ENCODE assay signal across 11 cellular contexts in genomic region chr3:114350271-114350670, GRCh38. TPM values are rescaled to one million over a fixed set of nuclear protein-coding genes. Genes with fewer than 3 reads are reported as not detected.
"Had no signal": no experiment of that assay in that cellular context is flagged by ENCODE, and none has a peak within 500 bp of the region (broad histone marks: within the 10 kb centered on the region; RNA-seq: fewer than 3 reads in every experiment).

No MANE protein-coding gene starts in this region.

- FAIRE-seq: HepG2, HTR-8/SVneo, K562 had no signal

- DNase-seq: IMR-90, KBM-7, KG1 had no signal

- H3K4me2 ChIP-seq: KMS-11 had no signal

- ATAC-seq: HepG2, K562 had no signal

- H3K27ac ChIP-seq: HL-60, KMS-11 had no signal

- H3K9ac ChIP-seq: KMS-11 had no signal

- H3K4me3 ChIP-seq: K562 had no signal

- H3K9me3 Mint-ChIP-seq: IgD-negative memory B cell had no signal

- H3K27me3 Mint-ChIP-seq: IgD-negative memory B cell had no signal

- H3K27ac Mint-ChIP-seq: IgD-negative memory B cell had no signal

- H3K4me3 Mint-ChIP-seq: IgD-negative memory B cell had no signal

RNA-seq across cellular contexts. Expression of gene TIGIT, which starts 56.4 kb away (rescaled TPM):
- total RNA-seq: HepG2, HT-29, HT1080, IMR-90 had no signal
- polyA plus RNA-seq: HepG2, IMR-90, K562 had no signal
